In genomic region chr5:94111209-94112004, GRCh38 we compare ENCODE assay signal across 1 cellular context.
TF ChIP-seq lines count a peak whose summit lies in the region.

No MANE protein-coding gene starts in this region.

TF ChIP-seq in HepG2, 621 proteins besides CTCF, POLR2A, EP300 and RAD21 (continued from another document and continues in another):
- no peak for TF ChIP-seq ZBTB10 (CRISPR knock-in tag; IDR thresholded peaks at IDR 0.05; ENCODE audit: borderline replicate concordance)
- TF ChIP-seq ATF7-NPFF (CRISPR knock-in tag; IDR thresholded peaks at IDR 0.05; ENCODE audit: low read depth), result peak; percentile 84; the same call in 1 of the 2 replicates
- no peak for TF ChIP-seq ZNF577 (CRISPR knock-in tag; IDR thresholded peaks at IDR 0.05; ENCODE audit: borderline replicate concordance, low read depth)
- 0 out of 2 replicates have a peak, but pooled peaks have one; percentile 84 for TF ChIP-seq XBP1 (CRISPR knock-in tag; IDR thresholded peaks at IDR 0.05)
- TF ChIP-seq NFE2L2 (IDR thresholded peaks at IDR 0.05; ENCODE audit: low read length), result no peak
- no peak for TF ChIP-seq ZNF713 (CRISPR knock-in tag; IDR thresholded peaks at IDR 0.05)
- TF ChIP-seq TRIM24 (CRISPR knock-in tag; IDR thresholded peaks at IDR 0.05), result no peak
- no peak for TF ChIP-seq ZBTB8A (CRISPR knock-in tag; IDR thresholded peaks at IDR 0.05; ENCODE audit: borderline replicate concordance, low read depth)
- TF ChIP-seq FOXO1 (CRISPR knock-in tag; IDR thresholded peaks at IDR 0.05), result no peak; the same call in 1 of the 2 replicates
- no peak for TF ChIP-seq ZBTB37 (CRISPR knock-in tag; IDR thresholded peaks at IDR 0.05)
- peak; percentile 14 for TF ChIP-seq YY1 (IDR thresholded peaks at IDR 0.05; ENCODE audit: insufficient read depth, insufficient replicate concordance, low read depth, low read length)
- TF ChIP-seq ZNF44 (CRISPR knock-in tag; IDR thresholded peaks at IDR 0.05), result peak; percentile 51; the same call in 1 of the 2 replicates
- no peak for TF ChIP-seq IRF1 (CRISPR knock-in tag; IDR thresholded peaks at IDR 0.05; ENCODE audit: low read depth)
- peak; percentile 97 for TF ChIP-seq NR2C2 (CRISPR knock-in tag; IDR thresholded peaks at IDR 0.05; ENCODE audit: borderline replicate concordance)
- TF ChIP-seq RAD51 (IDR thresholded peaks at IDR 0.05; ENCODE audit: borderline replicate concordance), result no peak
- peak; percentile 74; the same call in 1 of the 2 replicates for TF ChIP-seq ESRRA (CRISPR knock-in tag; IDR thresholded peaks at IDR 0.05; ENCODE audit: low read depth)
- TF ChIP-seq ZNF556 (CRISPR knock-in tag; IDR thresholded peaks at IDR 0.05; ENCODE audit: borderline replicate concordance), result peak; percentile 63
- TF ChIP-seq ZMAT3 (CRISPR knock-in tag; conservative IDR thresholded peaks at IDR 0.05), result no peak
- TF ChIP-seq MYC (CRISPR knock-in tag; IDR thresholded peaks at IDR 0.05; ENCODE audit: borderline replicate concordance), result peak; percentile 90
- TF ChIP-seq HCFC1 (IDR thresholded peaks at IDR 0.05; ENCODE audit: low read depth, low read length), result no peak
- no peak for TF ChIP-seq DBP (CRISPR knock-in tag; IDR thresholded peaks at IDR 0.05; ENCODE audit: not compliant biosample characterization)
- TF ChIP-seq MYPOP (CRISPR knock-in tag; IDR thresholded peaks at IDR 0.05), result peak; percentile 83
- TF ChIP-seq TFDP2 (CRISPR knock-in tag; IDR thresholded peaks at IDR 0.05), result peak; percentile 87
- peak in 1 of 2 experiments; percentile 69; a peak in 1 of 4 replicates for TF ChIP-seq KLF16 (CRISPR knock-in tag; IDR thresholded peaks at IDR 0.05)
- TF ChIP-seq ARID2 (CRISPR knock-in tag; IDR thresholded peaks at IDR 0.05; ENCODE audit: borderline replicate concordance), result 0 out of 2 replicates have a peak, but pooled peaks have one; percentile 38
- TF ChIP-seq NFIC (IDR thresholded peaks at IDR 0.05; ENCODE audit: low read length), result no peak
- TF ChIP-seq ZNF18 (CRISPR knock-in tag; IDR thresholded peaks at IDR 0.05; ENCODE audit: insufficient replicate concordance), result no peak
- TF ChIP-seq RERE (CRISPR knock-in tag; IDR thresholded peaks at IDR 0.05; ENCODE audit: low read depth), result no peak
- peak; percentile 49; the same call in 1 of the 2 replicates for TF ChIP-seq CBX5 (CRISPR knock-in tag; IDR thresholded peaks at IDR 0.05; ENCODE audit: borderline replicate concordance)
- TF ChIP-seq SNAI1 (CRISPR knock-in tag; IDR thresholded peaks at IDR 0.05; ENCODE audit: borderline replicate concordance), result no peak
- TF ChIP-seq TARDBP (CRISPR knock-in tag; IDR thresholded peaks at IDR 0.05), result 0 out of 2 replicates have a peak, but pooled peaks have one; percentile 32
- TF ChIP-seq ZNF549 (CRISPR knock-in tag; IDR thresholded peaks at IDR 0.05), result no peak
- peak; percentile 83 for TF ChIP-seq GATAD1 (CRISPR knock-in tag; IDR thresholded peaks at IDR 0.05)
